8 cellular contexts compared by ENCODE assay signal in the genomic region with DNA sequence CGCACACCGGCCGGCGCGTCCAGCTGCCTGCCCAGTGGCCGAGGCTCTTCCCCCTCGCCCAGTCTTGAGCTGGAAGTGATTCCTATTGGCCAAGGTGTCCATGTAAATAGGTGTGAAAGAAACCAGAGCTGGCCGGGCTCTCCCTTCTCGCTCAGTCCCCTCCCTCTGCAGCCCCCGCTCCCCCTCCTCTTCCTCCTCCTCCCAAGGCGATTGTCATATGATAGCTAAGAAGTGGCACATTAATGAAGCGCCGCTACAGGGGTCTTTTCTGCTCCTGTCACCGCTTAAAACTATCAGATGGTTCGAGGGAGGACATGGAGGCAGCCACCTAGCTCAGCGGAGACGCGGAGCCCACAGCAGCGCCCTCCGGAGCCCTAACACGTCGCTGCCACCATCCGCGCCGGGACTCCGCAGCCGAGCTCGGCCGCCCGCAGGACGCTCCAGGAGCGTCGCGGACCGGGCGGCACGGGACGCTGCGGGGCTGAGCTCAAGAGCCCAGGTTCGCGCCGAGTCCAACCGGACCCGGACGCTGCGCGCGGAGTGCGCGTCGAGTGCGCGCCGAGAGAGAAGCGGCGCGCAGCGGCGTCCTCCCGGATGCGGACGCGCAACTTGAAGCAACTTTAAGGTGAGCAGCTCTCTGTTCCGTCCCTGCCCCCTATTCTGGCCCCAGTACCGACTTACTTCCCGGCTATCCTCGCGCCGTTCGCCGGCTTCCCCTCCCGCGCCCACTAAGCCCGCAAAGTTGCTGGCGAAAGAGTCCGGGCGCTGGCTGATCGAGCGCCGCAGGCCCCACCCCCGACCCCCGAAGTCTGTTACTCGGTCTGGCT. TPM values are rescaled to one million over a fixed set of nuclear protein-coding genes. Genes with fewer than 3 reads are reported as not detected.
DNase-seq lines count a peak whose midpoint lies in the region; ATAC-seq and TF ChIP-seq lines count a peak whose summit lies in the region.

A gene (plus strand): TSS at position 293 of the 827 bp plus-strand sequence. CDS start 653 bp downstream, outside the sequence.

- POLR2A ChIA-PET in AG04450 (lab: Yijun Ruan, JAX), result interaction anchor here (1.2 kb wide), 1 partner anchor 9 kb away, joined by 3 read pairs; no protein-coding TSS in a partner anchor

- peaks cover 88% of the 10 kb centered on the region for H3K27me3 ChIP-seq in AG04450 (ENCODE audit: control insufficient read depth, insufficient read depth, low read length)
- H3K27me3 ChIP-seq in HL-60 (ENCODE audit: insufficient read depth, poor library complexity, severe bottlenecking), result peaks cover 94% of the 10 kb centered on the region
- peaks cover 97% of the 10 kb centered on the region for H3K27me3 ChIP-seq in GM23248 (replicated peaks; ENCODE audit: insufficient read depth)

- H3K79me2 ChIP-seq in GM23248 (ENCODE audit: insufficient read depth), result no peaks in the 10 kb centered on the region

- H3K9me2 ChIP-seq in GM23248 (ENCODE audit: insufficient read depth), result no peaks in the 10 kb centered on the region

- H4K20me1 ChIP-seq in GM23248 (ENCODE audit: insufficient read depth), result no peaks in the 10 kb centered on the region

- H3K4me1 Mint-ChIP-seq in activated naive CD4-positive, alpha-beta T cell treated with anti-CD3 and anti-CD28 coated beads, Interleukin-2, amount 50 U/mL, for 24 hours, result peaks cover 40% of the 10 kb centered on the region

- peak within 1 kb of the TSS; percentile 91 for H3K4me3 Mint-ChIP-seq in activated naive CD4-positive, alpha-beta T cell treated with anti-CD3 and anti-CD28 coated beads, Interleukin-2, amount 50 U/mL, for 24 hours

- H3K27ac ChIP-seq in AG04450 (ENCODE audit: low read depth, low read length) (no peak within 1 kb of the TSS), HL-60 (replicated peaks) (no peak within 1 kb of the TSS), GM23248 (no peak within 1 kb of the TSS)

- peaks cover 74% of the 10 kb centered on the region for H3K27me3 Mint-ChIP-seq in activated naive CD4-positive, alpha-beta T cell treated with anti-CD3 and anti-CD28 coated beads, Interleukin-2, amount 50 U/mL, for 24 hours

- peaks cover 10% of the 10 kb centered on the region for H3K36me3 Mint-ChIP-seq in activated naive CD4-positive, alpha-beta T cell treated with anti-CD3 and anti-CD28 coated beads, Interleukin-2, amount 50 U/mL, for 24 hours

- H3K9me3 ChIP-seq in AG04450 (ENCODE audit: control insufficient read depth, insufficient read depth, low read length) (peaks cover 4% of the 10 kb centered on the region; the same call in 1 of the 2 replicates), GM23248 (ENCODE audit: low read depth) (no peaks in the 10 kb centered on the region)

- H3K4me3 ChIP-seq in AG04450 (ENCODE audit: low read depth, low read length) (peak within 1 kb of the TSS; percentile 25; the same call in 1 of the 2 replicates), HL-60 (replicated peaks; ENCODE audit: insufficient read depth, low read length) (peak within 1 kb of the TSS; percentile 36), GM23248 (no peak within 1 kb of the TSS)

- CTCF ChIA-PET in AG04450 (lab: Charles Lee), result no interaction called here

- H3K36me3 ChIP-seq in GM23248 (ENCODE audit: low read depth), result no peaks in the 10 kb centered on the region

- H3F3A ChIP-seq in GM23248 (ENCODE audit: insufficient read depth), result no peaks in the 10 kb centered on the region

- DNase-seq in AG04450 (ENCODE audit: low read depth, low spot score), result no peak
- DNase-seq in HL-60 (ENCODE audit: low read depth in 1 of 2, low spot score in 1 of 2), result peak in 1 of 2 experiments; percentile 16
- peak; percentile 31 for DNase-seq in midbrain (lab: John Stamatoyannopoulos, UW)
- no peak for DNase-seq in GM23248
- no peak for DNase-seq in medulla oblongata (ENCODE audit: extremely low spot score)

- H3K9ac ChIP-seq in GM23248, result no peak within 1 kb of the TSS

- no peak within 1 kb of the TSS for H2AFZ ChIP-seq in GM23248

- H3K27ac Mint-ChIP-seq in activated naive CD4-positive, alpha-beta T cell treated with anti-CD3 and anti-CD28 coated beads, Interleukin-2, amount 50 U/mL, for 24 hours, result peak within 1 kb of the TSS; percentile 17

- ATAC-seq in HG03520 (IDR thresholded peaks at IDR 0.05; ENCODE audit: unreplicated experiment), result no peak
- ATAC-seq in GM18498 (IDR thresholded peaks at IDR 0.05; ENCODE audit: unreplicated experiment), result no peak

- H3K9me3 Mint-ChIP-seq in activated naive CD4-positive, alpha-beta T cell treated with anti-CD3 and anti-CD28 coated beads, Interleukin-2, amount 50 U/mL, for 24 hours, result peaks cover 16% of the 10 kb centered on the region

- H3K4me1 ChIP-seq in GM23248 (ENCODE audit: insufficient read depth), result no peaks in the 10 kb centered on the region

- in situ Hi-C loops in GM23248 (cut with MboI), result no loop called here

- H3K4me2 ChIP-seq in GM23248 (ENCODE audit: unreplicated experiment), result no peak within 1 kb of the TSS

- TF ChIP-seq CTCF in AG04450 (IDR thresholded peaks at IDR 0.05; ENCODE audit: low read depth, low read length), result no peak
- TF ChIP-seq CTCF in HL-60 (IDR thresholded peaks at IDR 0.05; ENCODE audit: insufficient read depth, low read length), result no peak

- WGBS in GM23248 (ENCODE audit: low coverage in 1 of 2, low lambda C conversion rate in 2 of 2, missing lambda C conversion rate in 2 of 2), 2 experiments, result 10 to 13% methylated on average over 54 to 79 of the region's 83 CpGs

RNA-seq across cellular contexts. Expression of the gene that starts here (rescaled TPM):
- polyA plus RNA-seq in AG04450 (2011; rRNA removed) (not detected in 2 replicates), GM23248 (2016; fragmentation: Nextera tagmentation; extraction: Ambion mirVana) (not detected in 2 replicates)
- polyA minus RNA-seq in AG04450 (2011; rRNA and poly(A)+ RNA removed), result not detected in 2 replicates
- not detected in 2 replicates for total RNA-seq in GM23248 (2014; rRNA removed; shearing (Covaris generic))
